ENCODE assay signal across 8 cellular contexts in the genomic region with DNA sequence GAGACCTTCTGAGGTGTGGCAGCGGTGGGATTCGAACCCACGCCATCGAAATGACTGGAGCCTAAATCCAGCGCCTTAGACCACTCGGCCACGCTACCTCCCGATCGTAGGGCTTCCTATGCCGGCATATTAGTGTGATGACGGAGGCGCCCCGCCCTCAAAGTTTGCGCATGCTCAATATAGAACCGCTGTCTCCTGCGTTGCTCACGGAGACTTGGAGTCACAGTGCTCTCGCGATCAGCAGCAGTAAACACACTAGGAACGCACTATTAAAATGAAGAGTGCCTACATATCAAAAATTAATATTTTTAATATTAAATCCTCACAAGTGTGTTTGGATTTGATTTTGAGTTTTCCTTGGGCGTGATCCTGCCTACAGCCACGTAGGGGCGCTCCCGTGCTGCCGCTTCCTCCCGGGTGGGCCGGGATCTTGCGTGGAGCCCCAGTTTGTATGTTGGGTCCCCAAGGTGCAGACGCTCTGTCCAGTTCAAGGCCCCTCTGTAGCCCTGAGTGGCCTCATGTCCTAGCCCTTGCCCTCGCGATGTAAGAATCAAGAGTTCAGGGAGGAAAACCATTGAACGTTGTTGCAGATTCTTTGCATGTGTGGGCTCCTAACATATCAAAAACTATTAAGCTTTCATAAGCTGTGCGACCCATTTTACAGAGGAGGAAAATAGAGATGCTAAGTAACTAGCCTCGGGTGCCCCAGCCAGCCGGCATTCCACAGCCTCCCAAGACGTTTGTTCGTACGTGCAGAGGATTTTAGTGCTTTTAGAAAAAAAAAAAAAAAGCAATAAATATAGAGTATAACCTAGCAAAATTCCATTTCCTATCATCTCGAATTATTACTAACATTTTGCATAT. TPM values are rescaled to one million over a fixed set of nuclear protein-coding genes. Genes with fewer than 3 reads are reported as not detected.
DNase-seq lines count a peak whose midpoint lies in the region; ATAC-seq and TF ChIP-seq lines count a peak whose summit lies in the region.

No MANE protein-coding gene starts in this region.

- H3K36me3 Mint-ChIP-seq in activated T-helper 2 cell treated with anti-CD3 and anti-CD28 coated beads, Interferon-gamma antibody, Interleukin-2, Interleukin-4, amounts not matched to agents 10 μg/mL and 5 μg/mL and 100 μg/mL, durations not matched to agents 14 hours and 24 hours and 36 hours (ENCODE audit: low read depth) = no peaks in the 10 kb centered on the region
- peaks cover 0 to 5% (median 2%) of the 10 kb centered on the region in 3 donors for H3K36me3 Mint-ChIP-seq in naive thymus-derived CD8-positive, alpha-beta T cell
- peaks cover 35% of the 10 kb centered on the region for H3K36me3 Mint-ChIP-seq in stimulated activated effector memory CD8-positive, alpha-beta T cell treated with anti-CD3 and anti-CD28 coated beads, Interleukin-12 subunit alpha, Interleukin-12 subunit beta, amount 100 ng/mL, for 72 hours

- H3K4me3 Mint-ChIP-seq in activated T-helper 2 cell treated with anti-CD3 and anti-CD28 coated beads, Interferon-gamma antibody, Interleukin-2, Interleukin-4, amounts not matched to agents 10 μg/mL and 5 μg/mL and 100 μg/mL, durations not matched to agents 14 hours and 24 hours and 36 hours (ENCODE audit: low read depth) = peak overlapping the region; percentile 78
- H3K4me3 Mint-ChIP-seq in naive thymus-derived CD8-positive, alpha-beta T cell = peak overlapping the region; percentile 73 to 95 (median 90)
- peak overlapping the region; percentile 69 for H3K4me3 Mint-ChIP-seq in stimulated activated effector memory CD8-positive, alpha-beta T cell treated with anti-CD3 and anti-CD28 coated beads, Interleukin-12 subunit alpha, Interleukin-12 subunit beta, amount 100 ng/mL, for 72 hours

- no peaks in the 10 kb centered on the region for H3K9me3 Mint-ChIP-seq in activated T-helper 2 cell treated with anti-CD3 and anti-CD28 coated beads, Interferon-gamma antibody, Interleukin-2, Interleukin-4, amounts not matched to agents 10 μg/mL and 5 μg/mL and 100 μg/mL, durations not matched to agents 14 hours and 24 hours and 36 hours
- H3K9me3 Mint-ChIP-seq in naive thymus-derived CD8-positive, alpha-beta T cell = peaks cover 0 to 21% (median 5%) of the 10 kb centered on the region in 9 donors
- peaks cover 6% of the 10 kb centered on the region for H3K9me3 Mint-ChIP-seq in stimulated activated effector memory CD8-positive, alpha-beta T cell treated with anti-CD3 and anti-CD28 coated beads, Interleukin-12 subunit alpha, Interleukin-12 subunit beta, amount 100 ng/mL, for 72 hours

- intact Hi-C loops in activated T-helper 2 cell treated with anti-CD3 and anti-CD28 coated beads, Interferon-gamma antibody, Interleukin-2, Interleukin-4, amounts not matched to agents 10 μg/mL and 5 μg/mL and 100 μg/mL, durations not matched to agents 14 hours and 24 hours and 36 hours (cut with micrococcal nuclease) = loop anchor here (1.0 to 2.0 kb wide), 3 partner anchors 10 to 101 kb away; partner anchors contain the start of genes EEF2K and POLR3E

- TF ChIP-seq POLR2A in GM19193 (IDR thresholded peaks at IDR 0.05; ENCODE audit: extremely low read depth, insufficient read depth, insufficient read length) = peak; percentile 52

- CTCF ChIA-PET in RWPE1 (lab: Yijun Ruan, JAX) = interaction anchor here (0.5 to 1.5 kb wide), 7 partner anchors 10 to 510 kb away, joined by 3 to 5 read pairs (median 3); partner anchors contain the start of gene EEF2K

- peak; percentile 80 for DNase-seq in AG08395 (ENCODE audit: low spot score)
- peak; percentile 60 for DNase-seq in LNCaP clone FGC (ENCODE audit: low read depth)
- DNase-seq in RWPE1 (ENCODE audit: low spot score) = peak; percentile 69
- peak; percentile 91 for DNase-seq in activated T-helper 2 cell treated with anti-CD3 and anti-CD28 coated beads, Interferon-gamma antibody, Interleukin-2, Interleukin-4, amounts not matched to agents 10 μg/mL and 5 μg/mL and 100 μg/mL, durations not matched to agents 14 hours and 24 hours and 36 hours (ENCODE audit: low spot score)
- DNase-seq in fibroblast of mammary gland (ENCODE audit: low read depth) = peak; percentile 86
- peak; percentile 77 to 98 (median 90) for DNase-seq in naive thymus-derived CD8-positive, alpha-beta T cell
- peak; percentile 96 to 99 for DNase-seq in stimulated activated effector memory CD8-positive, alpha-beta T cell treated with anti-CD3 and anti-CD28 coated beads, Interleukin-12 subunit alpha, Interleukin-12 subunit beta, amount 100 ng/mL, for 72 hours (ENCODE audit: low spot score in 2 of 2)

- peaks cover 48% of the 10 kb centered on the region for H3K4me1 Mint-ChIP-seq in activated T-helper 2 cell treated with anti-CD3 and anti-CD28 coated beads, Interferon-gamma antibody, Interleukin-2, Interleukin-4, amounts not matched to agents 10 μg/mL and 5 μg/mL and 100 μg/mL, durations not matched to agents 14 hours and 24 hours and 36 hours (ENCODE audit: low read depth)
- peaks cover 29 to 60% (median 52%) of the 10 kb centered on the region in 4 donors for H3K4me1 Mint-ChIP-seq in naive thymus-derived CD8-positive, alpha-beta T cell
- H3K4me1 Mint-ChIP-seq in stimulated activated effector memory CD8-positive, alpha-beta T cell treated with anti-CD3 and anti-CD28 coated beads, Interleukin-12 subunit alpha, Interleukin-12 subunit beta, amount 100 ng/mL, for 72 hours = peaks cover 41% of the 10 kb centered on the region

- peak overlapping the region; percentile 79 for H3K27ac ChIP-seq in RWPE1

- peak; percentile 66 for TF ChIP-seq CTCF in LNCaP clone FGC (IDR thresholded peaks at IDR 0.05; ENCODE audit: control insufficient read depth, extremely low read depth, insufficient read depth)
- peak; percentile 93 for TF ChIP-seq CTCF in RWPE1 (conservative IDR thresholded peaks at IDR 0.05; ENCODE audit: low read depth)
- TF ChIP-seq CTCF in fibroblast of mammary gland (conservative IDR thresholded peaks at IDR 0.05; ENCODE audit: control insufficient read depth, insufficient read depth, low read depth, low read length) = peak; percentile 87

- POLR2A ChIA-PET in RWPE1 (lab: Yijun Ruan, JAX; ENCODE audit: low non-redundant PET) = interaction anchor here (0.7 kb wide), 1 partner anchor 105 kb away, joined by 3 read pairs; no protein-coding TSS in a partner anchor
- POLR2A ChIA-PET in naive thymus-derived CD8-positive, alpha-beta T cell (lab: Charles Lee) = interaction anchor here (0.6 to 9.4 kb wide), 11 partner anchors 11 to 376 kb away, joined by 3 to 162 read pairs (median 4); partner anchors contain the start of genes EEF2K, MOSMO and POLR3E

- H3K27me3 Mint-ChIP-seq in activated T-helper 2 cell treated with anti-CD3 and anti-CD28 coated beads, Interferon-gamma antibody, Interleukin-2, Interleukin-4, amounts not matched to agents 10 μg/mL and 5 μg/mL and 100 μg/mL, durations not matched to agents 14 hours and 24 hours and 36 hours (ENCODE audit: low read depth) = no peaks in the 10 kb centered on the region
- H3K27me3 Mint-ChIP-seq in naive thymus-derived CD8-positive, alpha-beta T cell = peaks cover 0 to 4% (median 0%) of the 10 kb centered on the region in 5 donors

- H3K4me3 ChIP-seq in LNCaP clone FGC (ENCODE audit: low read depth, low read length) (peak overlapping the region; percentile 61), fibroblast of mammary gland (ENCODE audit: control insufficient read depth, low read depth, low read length) (peak overlapping the region; percentile 65)

- ATAC-seq in naive thymus-derived CD8-positive, alpha-beta T cell = peak; percentile 1 to 15
- peak; percentile 35 for ATAC-seq in stimulated activated effector memory CD8-positive, alpha-beta T cell treated with anti-CD3 and anti-CD28 coated beads, Interleukin-12 subunit alpha, Interleukin-12 subunit beta, amount 100 ng/mL, for 72 hours

- H3K27ac Mint-ChIP-seq in activated T-helper 2 cell treated with anti-CD3 and anti-CD28 coated beads, Interferon-gamma antibody, Interleukin-2, Interleukin-4, amounts not matched to agents 10 μg/mL and 5 μg/mL and 100 μg/mL, durations not matched to agents 14 hours and 24 hours and 36 hours = peak overlapping the region; percentile 79
- peak overlapping the region; percentile 94 to 100 (median 99) for H3K27ac Mint-ChIP-seq in naive thymus-derived CD8-positive, alpha-beta T cell
- peak overlapping the region; percentile 100 for H3K27ac Mint-ChIP-seq in stimulated activated effector memory CD8-positive, alpha-beta T cell treated with anti-CD3 and anti-CD28 coated beads, Interleukin-12 subunit alpha, Interleukin-12 subunit beta, amount 100 ng/mL, for 72 hours

RNA-seq across cellular contexts. Expression of gene EEF2K, which starts 10.2 kb away (rescaled TPM):
- total RNA-seq in activated T-helper 2 cell treated with anti-CD3 and anti-CD28 coated beads, Interferon-gamma antibody, Interleukin-2, Interleukin-4, amounts not matched to agents 10 μg/mL and 5 μg/mL and 100 μg/mL, durations not matched to agents 14 hours and 24 hours and 36 hours = 40.4 and 41.0 TPM in 2 replicates
- total RNA-seq in naive thymus-derived CD8-positive, alpha-beta T cell = 10 to 100 TPM; 24.3 to 25.3 TPM
- 1 to 10 TPM; 2.0 to 3.2 (median 3.1) TPM for polyA plus RNA-seq in naive thymus-derived CD8-positive, alpha-beta T cell

RNA-seq across cellular contexts. Expression of gene SDR42E2, which starts 33.6 kb away (rescaled TPM):
- 0.09 TPM in 1 of 2 replicates, not detected in the other for total RNA-seq in activated T-helper 2 cell treated with anti-CD3 and anti-CD28 coated beads, Interferon-gamma antibody, Interleukin-2, Interleukin-4, amounts not matched to agents 10 μg/mL and 5 μg/mL and 100 μg/mL, durations not matched to agents 14 hours and 24 hours and 36 hours
- total RNA-seq in naive thymus-derived CD8-positive, alpha-beta T cell = under 1 TPM; 0.55 to 0.70 TPM
- under 1 TPM; 0.23 to 0.45 (median 0.29) TPM for polyA plus RNA-seq in naive thymus-derived CD8-positive, alpha-beta T cell

Comparison
In these comparisons a context has a peak if more than half of its experiments do, and no peak if none do; other contexts are left out.
1. Peak in every context shown above with its lines: DNase-seq, ATAC-seq, H3K4me3 ChIP-seq and H3K27ac ChIP-seq.